ENCODE assay signal across 10 cellular contexts in the genomic region with DNA sequence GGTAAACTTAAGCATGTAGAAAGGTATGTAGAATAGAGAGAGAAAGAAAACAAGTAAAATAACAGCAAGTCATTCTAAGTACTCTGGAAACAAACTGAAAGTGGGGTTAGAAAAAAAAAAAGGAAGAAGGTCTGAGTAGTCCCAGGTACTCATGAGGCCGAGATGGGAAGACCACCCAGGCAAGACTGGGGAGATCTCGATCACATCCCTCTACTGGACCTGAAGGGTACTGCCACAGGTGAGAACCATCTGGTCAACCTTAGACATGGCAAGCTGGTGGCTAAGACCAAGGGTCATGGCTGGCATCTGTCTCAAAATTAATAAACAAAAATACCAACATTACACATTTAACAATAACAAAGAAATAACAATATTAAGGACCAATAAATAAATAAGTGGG. TPM values are rescaled to one million over a fixed set of nuclear protein-coding genes. Genes with fewer than 3 reads are reported as not detected.
A peak's percentile ranks its signal among the peaks of the same experiment; 100 is the strongest.
DNase-seq lines count a peak whose midpoint lies in the region; ATAC-seq and TF ChIP-seq lines count a peak whose summit lies in the region.
"Had no signal": no experiment of that assay in that cellular context is flagged by ENCODE, and none has a peak within 500 bp of the region (broad histone marks: within the 10 kb centered on the region; RNA-seq: fewer than 3 reads in every experiment).

No MANE protein-coding gene starts in this region.

- H3K27me3 ChIP-seq in AG04450 (ENCODE audit: control insufficient read depth, insufficient read depth, low read length) = no peaks in the 10 kb centered on the region
- H3K27me3 ChIP-seq in Panc1 (ENCODE audit: control insufficient read depth, insufficient read depth, low read length) = no peaks in the 10 kb centered on the region
- no peaks in the 10 kb centered on the region for H3K27me3 ChIP-seq in stomach

- TF ChIP-seq POLR2A in stomach (IDR thresholded peaks at IDR 0.05) = no peak

- CTCF ChIA-PET in AG04450 (lab: Charles Lee) (no interaction called here), Panc1 (lab: Charles Lee) (no interaction called here)

- H3K4me1 ChIP-seq in Panc1 (ENCODE audit: control insufficient read depth, insufficient read depth, low read length) = no peaks in the 10 kb centered on the region
- no peaks in the 10 kb centered on the region for H3K4me1 ChIP-seq in stomach

- POLR2A ChIA-PET in AG04450 (lab: Yijun Ruan, JAX) (no interaction called here), Panc1 (lab: Charles Lee) (no interaction called here)

- no peak overlapping the region for H3K27ac ChIP-seq in AG04450 (ENCODE audit: low read depth, low read length)
- no peak overlapping the region for H3K27ac ChIP-seq in Panc1 (ENCODE audit: low read length)
- H3K27ac ChIP-seq in stomach = no peak overlapping the region

- DNase-seq in AG04450 (ENCODE audit: low read depth, low spot score) (no peak), ELR (ENCODE audit: low read depth) (peak; percentile 35), Panc1 (ENCODE audit: low read depth, low spot score) (no peak), fibroblast of villous mesenchyme (ENCODE audit: low read depth) (no peak), kidney tubule cell (ENCODE audit: low spot score) (no peak), NCI-H526 (lab: John Stamatoyannopoulos, UW) (no peak), NCI-H774 (lab: John Stamatoyannopoulos, UW) (no peak), stomach (no peak)
- DNase-seq: activated T-cell treated with anti-CD3 and anti-CD28 coated beads, Interleukin-2, amount 50 U/mL, for 24 hours; small intestine had no signal

- in situ Hi-C loops in Panc1 (cut with HindIII; ENCODE audit: low pct_unique_long_range_greater_than_20kb, low sequenced_read_pairs) = no loop called here

- no peaks in the 10 kb centered on the region for H3K36me3 ChIP-seq in Panc1 (ENCODE audit: control insufficient read depth, insufficient read depth, low read length)
- H3K36me3 ChIP-seq in stomach = no peaks in the 10 kb centered on the region

- no peak for TF ChIP-seq EP300 in stomach (IDR thresholded peaks at IDR 0.05)

- ATAC-seq in Panc1 = no peak

- 55 to 69% (median 57%) methylated on average over 2 of the region's 2 CpGs for WGBS in stomach, 5 donors

- BruUV-seq in Panc1 (replicated peaks; lab: Mats Ljungman, UMichigan) = no TSS peak

- TF ChIP-seq CTCF in AG04450 (IDR thresholded peaks at IDR 0.05; ENCODE audit: low read depth, low read length) (peak; percentile 37), Panc1 (IDR thresholded peaks at IDR 0.05) (peak; percentile 32; the same call in 1 of the 2 replicates), fibroblast of villous mesenchyme (IDR thresholded peaks at IDR 0.05; ENCODE audit: insufficient read depth, low read depth, low read length) (peak; percentile 29), stomach (IDR thresholded peaks at IDR 0.05) (peak in 1 of 7 experiments; percentile 18)

- intact Hi-C loops in Panc1 (cut with micrococcal nuclease; ENCODE audit: unreplicated experiment) = no loop called here
- intact Hi-C loops in stomach (cut with DNase I; ENCODE audit: low total_unique reads) = no loop called here

- H3K4me3 ChIP-seq in AG04450 (ENCODE audit: low read depth, low read length) (no peak overlapping the region), Panc1 (ENCODE audit: low read depth in 2 of 2, low read length in 2 of 2) (no peak overlapping the region), fibroblast of villous mesenchyme (ENCODE audit: low read depth, low read length) (no peak overlapping the region), stomach (no peak overlapping the region)

- H3K9me3 ChIP-seq in AG04450 (ENCODE audit: control insufficient read depth, insufficient read depth, low read length) = peaks cover 13% of the 10 kb centered on the region
- no peaks in the 10 kb centered on the region for H3K9me3 ChIP-seq in Panc1 (ENCODE audit: control insufficient read depth, insufficient read depth, low read depth, low read length)
- H3K9me3 ChIP-seq in stomach = peaks cover 0 to 12% (median 6%) of the 10 kb centered on the region in 4 donors

RNA-seq across cellular contexts. Expression of a gene that starts 36.3 kb away (rescaled TPM):
- 0.97 and 1.1 TPM in 2 replicates for polyA plus RNA-seq in AG04450 (2011; rRNA removed)
- 3.1 and 4.5 TPM in 2 replicates for polyA minus RNA-seq in AG04450 (2011; rRNA and poly(A)+ RNA removed)
- 11.0 TPM for total RNA-seq in Panc1 (2021; ENCODE audit: unreplicated experiment)
- polyA plus RNA-seq in Panc1 (2012; ENCODE audit: insufficient read length) = 1.0 TPM
- 5.6 and 6.8 TPM in 2 replicates for total RNA-seq in fibroblast of villous mesenchyme
- 10 to 100 TPM in 1 of 5 donors, 1 to 10 TPM in 3, under 1 TPM in 1; 0.45 to 10.7 (median 3.9) TPM for total RNA-seq in stomach
- polyA plus RNA-seq in stomach = under 1 TPM in 1 of 3 donors, not detected in 2; 0.15 TPM
